ENCODE assay signal across 16 cellular contexts in genomic region chr19:4598712-4599111, GRCh38. TPM values are rescaled to one million over a fixed set of nuclear protein-coding genes. Genes with fewer than 3 reads are reported as not detected.
DNase-seq lines count a peak whose midpoint lies in the region; ATAC-seq, FAIRE-seq and TF ChIP-seq lines count a peak whose summit lies in the region.
"Had no signal": no experiment of that assay in that cellular context is flagged by ENCODE, and none has a peak within 500 bp of the region (broad histone marks: within the 10 kb centered on the region; RNA-seq: fewer than 3 reads in every experiment).

No MANE protein-coding gene starts in this region.

- FAIRE-seq in HepG2 (lab: Jason Lieb, UNC) (no peak), pancreas (lab: Jason Lieb, UNC) (no peak)
- FAIRE-seq: colon, small intestine had no signal

- H3K27ac Mint-ChIP-seq in type B pancreatic cell, result no peak overlapping the region
- H3K27ac Mint-ChIP-seq: T-cell had no signal

- TF ChIP-seq POLR2A in HepG2 (IDR thresholded peaks at IDR 0.05; ENCODE audit: insufficient read depth in 1 of 2, low read depth in 2 of 2, low read length in 2 of 2) (no peak), right lobe of liver (IDR thresholded peaks at IDR 0.05) (no peak)

- H4K20me1 ChIP-seq in HepG2 (ENCODE audit: insufficient read depth, low read length), result no peaks in the 10 kb centered on the region
- no peaks in the 10 kb centered on the region for H4K20me1 ChIP-seq in PC-3 (ENCODE audit: low read length)

- H3K4me3 ChIP-seq in HepG2 (replicated peaks in 1 of 3; ENCODE audit: insufficient read depth in 1 of 3, low read depth in 2 of 3, low read length in 3 of 3) (peak overlapping the region in 2 of 3 experiments; percentile 24 to 66; a peak in 3 of 6 replicates), right lobe of liver (no peak overlapping the region), PC-3 (ENCODE audit: low read length) (peak overlapping the region; percentile 64), pancreas (no peak overlapping the region)

- CTCF ChIA-PET in HepG2 (lab: Yijun Ruan, JAX; ENCODE audit: low intra/inter-chr PET ratio, low total read pairs) (no interaction called here), PC-3 (lab: Charles Lee) (no interaction called here)

- H3K9me3 Mint-ChIP-seq in type B pancreatic cell, result no peaks in the 10 kb centered on the region
- H3K9me3 Mint-ChIP-seq: T-cell had no signal

- no peaks in the 10 kb centered on the region for H3K9me2 ChIP-seq in PC-3 (replicated peaks; ENCODE audit: low read length)

- POLR2A ChIA-PET in HepG2 (lab: Yijun Ruan, JAX) (no interaction called here), PC-3 (lab: Charles Lee; ENCODE audit: unreplicated experiment) (no interaction called here)

- H3K27ac ChIP-seq in HepG2 (ENCODE audit: extremely low read length, insufficient read depth, low read length), result no peak overlapping the region
- no peak overlapping the region for H3K27ac ChIP-seq in right lobe of liver
- H3K27ac ChIP-seq in PC-3 (ENCODE audit: low read length), result no peak overlapping the region
- no peak overlapping the region for H3K27ac ChIP-seq in pancreas

- ATAC-seq in HepG2 (no peak), right lobe of liver (no peak), PC-3 (no peak), pancreas (no peak), GM21723 (IDR thresholded peaks at IDR 0.05; ENCODE audit: unreplicated experiment) (no peak)

- WGBS in HepG2 (ENCODE audit: low lambda C conversion rate), result 20% methylated on average over 10 of the region's 17 CpGs
- WGBS in right lobe of liver (ENCODE audit: insufficient coverage, low coverage, low lambda C conversion rate, missing lambda C conversion rate), result 11% methylated on average over 12 of the region's 17 CpGs
- 9 to 10% methylated on average over 11 to 17 of the region's 17 CpGs for WGBS in pancreas, 2 donors

- peak overlapping the region; percentile 78; the same call in 1 of the 2 replicates for H3K4me2 ChIP-seq in HepG2 (ENCODE audit: low read depth, low read length)
- peak overlapping the region; percentile 93 for H3K4me2 ChIP-seq in PC-3 (ENCODE audit: low read length)

- H3K79me2 ChIP-seq in HepG2 (ENCODE audit: insufficient read depth, low read length), result no peaks in the 10 kb centered on the region
- no peaks in the 10 kb centered on the region for H3K79me2 ChIP-seq in PC-3 (ENCODE audit: low read length)

- no peak for TF ChIP-seq RAD21 in HepG2 (CRISPR knock-in tag; IDR thresholded peaks at IDR 0.05)

- H2AFZ ChIP-seq in HepG2 (ENCODE audit: low read length) (no peak overlapping the region), PC-3 (ENCODE audit: low read length) (peak overlapping the region; percentile 91; the same call in 1 of the 2 replicates)

- no peak for DNase-seq in HepG2 (ENCODE audit: low spot score)
- DNase-seq in right lobe of liver, result no peak
- no peak for DNase-seq in PC-3
- DNase-seq in iPS-NIHi11 (ENCODE audit: low spot score), result peak; percentile 50
- no peak for DNase-seq in type B pancreatic cell (ENCODE audit: extremely low spot score, unreplicated experiment)
- no peak for DNase-seq in pancreas
- no peak for DNase-seq in HK-2 (ENCODE audit: unreplicated experiment)
- DNase-seq: DMS 273 treated with DMSO at 0.1 percent for 48 hours, NCI-H446 treated with DMSO at 0.1 percent for 48 hours, occipital lobe, small intestine had no signal

- TF ChIP-seq EP300 in HepG2 (IDR thresholded peaks at IDR 0.05; ENCODE audit: low read depth in 2 of 2, low read length in 2 of 2) (no peak), HepG2 (CRISPR knock-in tag; IDR thresholded peaks at IDR 0.05; ENCODE audit: borderline replicate concordance) (no peak)

- H3K4me1 Mint-ChIP-seq in type B pancreatic cell (ENCODE audit: unreplicated experiment), result no peaks in the 10 kb centered on the region

- H3F3A ChIP-seq in PC-3 (ENCODE audit: low read length, unreplicated experiment), result no peaks in the 10 kb centered on the region

- H3K4me1 ChIP-seq in HepG2 (ENCODE audit: insufficient read depth, low read length) (peaks cover 32% of the 10 kb centered on the region), right lobe of liver (peaks cover 0 to 3% (median 0%) of the 10 kb centered on the region in 4 donors), PC-3 (ENCODE audit: insufficient read depth, low read length) (peaks cover 4% of the 10 kb centered on the region; the same call in 1 of the 2 replicates), pancreas (no peaks in the 10 kb centered on the region)

- no peaks in the 10 kb centered on the region for H3K9me3 ChIP-seq in HepG2 (ENCODE audit: low read length)
- no peaks in the 10 kb centered on the region for H3K9me3 ChIP-seq in right lobe of liver
- H3K9me3 ChIP-seq in PC-3 (ENCODE audit: low read length), result no peaks in the 10 kb centered on the region
- H3K9me3 ChIP-seq in pancreas, result no peaks in the 10 kb centered on the region

- TF ChIP-seq CTCF in HepG2 (CRISPR knock-in tag; IDR thresholded peaks at IDR 0.05), result no peak
- no peak for TF ChIP-seq CTCF in right lobe of liver (IDR thresholded peaks at IDR 0.05)
- TF ChIP-seq CTCF in PC-3 (conservative IDR thresholded peaks at IDR 0.05; ENCODE audit: low read depth, low read length), result no peak
- no peak for TF ChIP-seq CTCF in type B pancreatic cell (conservative IDR thresholded peaks at IDR 0.05)
- no peak for TF ChIP-seq CTCF in pancreas (IDR thresholded peaks at IDR 0.05)

- in situ Hi-C loops in HepG2 (cut with HindIII; ENCODE audit: extremely low pct_ligation_motif_present, low pct_unique_long_range_greater_than_20kb), result no loop called here

- intact Hi-C loops in HepG2 (cut with micrococcal nuclease; ENCODE audit: unreplicated experiment) (no loop called here), right lobe of liver (cut with DNase I) (no loop called here), PC-3 (cut with micrococcal nuclease) (no loop called here), pancreas (cut with DNase I) (no loop called here)

- H3K27me3 Mint-ChIP-seq in type B pancreatic cell, result peaks cover 18% of the 10 kb centered on the region

- H3K36me3 Mint-ChIP-seq in type B pancreatic cell, result no peaks in the 10 kb centered on the region
- H3K36me3 Mint-ChIP-seq: T-cell had no signal

- BruUV-seq in HepG2 (replicated peaks; lab: Mats Ljungman, UMichigan) (no TSS peak), PC-3 (replicated peaks; lab: Mats Ljungman, UMichigan) (no TSS peak)

- H3K9ac ChIP-seq in HepG2 (ENCODE audit: insufficient read depth, low read depth, low read length) (no peak overlapping the region), PC-3 (ENCODE audit: low read length) (no peak overlapping the region)

- peak overlapping the region; percentile 77 for H3K4me3 Mint-ChIP-seq in type B pancreatic cell

- H3K27me3 ChIP-seq in HepG2 (ENCODE audit: control insufficient read depth in 1 of 2, insufficient read depth in 2 of 2, low read length in 2 of 2), result peaks cover 0 to 7% of the 10 kb centered on the region in 2 experiments; a peak in 2 of 5 replicates
- H3K27me3 ChIP-seq in right lobe of liver, result no peaks in the 10 kb centered on the region
- 0 out of 2 replicates have a peak, but pooled peaks cover 4% of the 10 kb centered on the region for H3K27me3 ChIP-seq in PC-3 (ENCODE audit: low read length)
- H3K27me3 ChIP-seq in pancreas, result peaks cover 0 to 9% (median 1%) of the 10 kb centered on the region in 4 donors

- H3K36me3 ChIP-seq in HepG2 (replicated peaks in 1 of 2; ENCODE audit: control insufficient read depth in 1 of 2, insufficient read depth in 2 of 2, low read length in 2 of 2), result no peaks in the 10 kb centered on the region
- no peaks in the 10 kb centered on the region for H3K36me3 ChIP-seq in right lobe of liver
- H3K36me3 ChIP-seq in PC-3 (ENCODE audit: low read depth, low read length), result no peaks in the 10 kb centered on the region
- H3K36me3 ChIP-seq in pancreas, result no peaks in the 10 kb centered on the region

RNA-seq across cellular contexts. Expression of gene SEMA6B, which starts 39.2 kb away (rescaled TPM):
- 37.0 and 67.1 TPM in 2 replicates for total RNA-seq in HepG2 (2016; rRNA removed; fragmentation: Illumina TruSeq; extraction: Trizol)
- total RNA-seq in HepG2 (2016; cell fraction: cytosol; rRNA removed; fragmentation: Illumina TruSeq; extraction: Trizol; ENCODE audit: low read depth), result 14.3 and 14.5 TPM in 2 replicates
- 29.9 and 68.6 TPM in 2 replicates for total RNA-seq in HepG2 (2016; cell fraction: insoluble cytoplasmic fraction; rRNA removed; fragmentation: Illumina TruSeq; extraction: Trizol)
- 59.5 and 62.2 TPM in 2 replicates for total RNA-seq in HepG2 (2016; cell fraction: membrane; rRNA removed; fragmentation: Illumina TruSeq; extraction: Trizol)
- 51.6 and 59.6 TPM in 2 replicates for total RNA-seq in HepG2 (2016; cell fraction: nucleus; rRNA removed; fragmentation: Illumina TruSeq; extraction: Trizol)
- 45.5 and 56.2 TPM in 2 replicates for polyA plus RNA-seq in HepG2 (2011; rRNA removed)
- 55.1 and 78.1 TPM in 2 replicates for polyA plus RNA-seq in HepG2 (2011; cell fraction: cytosol; rRNA removed)
- polyA plus RNA-seq in HepG2 (2011; cell fraction: nucleus; rRNA removed), result 60.7 and 73.5 TPM in 2 replicates
- polyA plus RNA-seq in HepG2 (2012), result 31.8 and 42.2 TPM in 2 replicates
- polyA plus RNA-seq in HepG2 (2016; cell fraction: cytosol; fragmentation: Illumina TruSeq; extraction: Trizol; ENCODE audit: low read depth), result 17.9 and 18.2 TPM in 2 replicates
- 55.9 and 71.2 TPM in 2 replicates for polyA plus RNA-seq in HepG2 (2016; cell fraction: insoluble cytoplasmic fraction; fragmentation: Illumina TruSeq; extraction: Trizol; ENCODE audit: low read depth)
- polyA plus RNA-seq in HepG2 (2016; cell fraction: membrane; fragmentation: Illumina TruSeq; extraction: Trizol; ENCODE audit: low read depth), result 62.0 and 68.4 TPM in 2 replicates
- polyA plus RNA-seq in HepG2 (2016; cell fraction: nucleus; fragmentation: Illumina TruSeq; extraction: Trizol; ENCODE audit: insufficient read depth, low read depth), result 120 and 123 TPM in 2 replicates
- polyA minus RNA-seq in HepG2 (2011; rRNA and poly(A)+ RNA removed; ENCODE audit: low replicate concordance), result 0.23 and 250 TPM in 2 replicates
- polyA minus RNA-seq in HepG2 (2011; cell fraction: cytosol; rRNA and poly(A)+ RNA removed), result 72.0 and 86.5 TPM in 2 replicates
- polyA minus RNA-seq in HepG2 (2011; cell fraction: nucleus; rRNA and poly(A)+ RNA removed), result 23.2 and 24.5 TPM in 2 replicates
- 1 to 10 TPM; 1.0 to 6.5 (median 2.3) TPM for total RNA-seq in right lobe of liver
- 7.3 and 9.0 TPM in 2 replicates for total RNA-seq in PC-3 (2014; rRNA removed)
- total RNA-seq in type B pancreatic cell (ENCODE audit: low replicate concordance), result 1.7 and 9.5 TPM in 2 replicates
- 1 to 10 TPM; 2.2 to 4.7 (median 2.5) TPM for total RNA-seq in pancreas
- polyA plus RNA-seq in pancreas, result 1 to 10 TPM; 4.4 TPM
- total RNA-seq: epithelial cell of proximal tubule had no signal

RNA-seq across cellular contexts. Expression of gene TNFAIP8L1, which starts 40.6 kb away (rescaled TPM):
- total RNA-seq in HepG2 (2016; rRNA removed; fragmentation: Illumina TruSeq; extraction: Trizol) (18.9 and 21.4 TPM in 2 replicates), right lobe of liver (10 to 100 TPM; 16.6 to 26.4 (median 22.8) TPM), PC-3 (2014; rRNA removed) (8.3 and 12.0 TPM in 2 replicates), type B pancreatic cell (ENCODE audit: low replicate concordance) (4.3 and 8.9 TPM in 2 replicates), pancreas (1 to 10 TPM; 1.2 to 3.3 (median 1.6) TPM)
- 5.7 and 6.2 TPM in 2 replicates for total RNA-seq in HepG2 (2016; cell fraction: cytosol; rRNA removed; fragmentation: Illumina TruSeq; extraction: Trizol; ENCODE audit: low read depth)
- 15.8 and 20.8 TPM in 2 replicates for total RNA-seq in HepG2 (2016; cell fraction: insoluble cytoplasmic fraction; rRNA removed; fragmentation: Illumina TruSeq; extraction: Trizol)
- 17.1 and 17.6 TPM in 2 replicates for total RNA-seq in HepG2 (2016; cell fraction: membrane; rRNA removed; fragmentation: Illumina TruSeq; extraction: Trizol)
- total RNA-seq in HepG2 (2016; cell fraction: nucleus; rRNA removed; fragmentation: Illumina TruSeq; extraction: Trizol), result 9.7 and 12.6 TPM in 2 replicates
- polyA plus RNA-seq in HepG2 (2011; rRNA removed) (13.4 and 14.2 TPM in 2 replicates), pancreas (1 to 10 TPM; 3.5 to 3.6 TPM)
- polyA plus RNA-seq in HepG2 (2011; cell fraction: cytosol; rRNA removed), result 16.1 and 16.8 TPM in 2 replicates
- 7.6 and 8.4 TPM in 2 replicates for polyA plus RNA-seq in HepG2 (2011; cell fraction: nucleus; rRNA removed)
- polyA plus RNA-seq in HepG2 (2012), result 11.6 and 15.1 TPM in 2 replicates
- 5.3 and 5.7 TPM in 2 replicates for polyA plus RNA-seq in HepG2 (2016; cell fraction: cytosol; fragmentation: Illumina TruSeq; extraction: Trizol; ENCODE audit: low read depth)
- polyA plus RNA-seq in HepG2 (2016; cell fraction: insoluble cytoplasmic fraction; fragmentation: Illumina TruSeq; extraction: Trizol; ENCODE audit: low read depth), result 20.0 and 23.7 TPM in 2 replicates
- polyA plus RNA-seq in HepG2 (2016; cell fraction: membrane; fragmentation: Illumina TruSeq; extraction: Trizol; ENCODE audit: low read depth), result 13.6 and 14.4 TPM in 2 replicates
- 15.4 and 17.2 TPM in 2 replicates for polyA plus RNA-seq in HepG2 (2016; cell fraction: nucleus; fragmentation: Illumina TruSeq; extraction: Trizol; ENCODE audit: insufficient read depth, low read depth)
- 2.7 and 20.5 TPM in 2 replicates for polyA minus RNA-seq in HepG2 (2011; rRNA and poly(A)+ RNA removed; ENCODE audit: low replicate concordance)
- 10.1 and 10.4 TPM in 2 replicates for polyA minus RNA-seq in HepG2 (2011; cell fraction: cytosol; rRNA and poly(A)+ RNA removed)
- 8.8 and 9.0 TPM in 2 replicates for polyA minus RNA-seq in HepG2 (2011; cell fraction: nucleus; rRNA and poly(A)+ RNA removed)

RNA-seq across cellular contexts. Expression of gene LRG1, which starts 58.9 kb away (rescaled TPM):
- total RNA-seq in HepG2 (2016; rRNA removed; fragmentation: Illumina TruSeq; extraction: Trizol) (7.1 and 12.0 TPM in 2 replicates), right lobe of liver (1,000 to 10,000 TPM in 2 of 6 experiments, 100 to 1,000 TPM in 4; 331 to 1,334 (median 524) TPM), PC-3 (2014; rRNA removed) (0.23 and 0.51 TPM in 2 replicates), type B pancreatic cell (ENCODE audit: low replicate concordance) (0.21 and 1.2 TPM in 2 replicates), pancreas (10 to 100 TPM in 5 of 6 donors, 1 to 10 TPM in 1; 7.9 to 53.6 (median 14.8) TPM)
- total RNA-seq in HepG2 (2016; cell fraction: cytosol; rRNA removed; fragmentation: Illumina TruSeq; extraction: Trizol; ENCODE audit: low read depth), result 2.0 and 2.2 TPM in 2 replicates
- total RNA-seq in HepG2 (2016; cell fraction: insoluble cytoplasmic fraction; rRNA removed; fragmentation: Illumina TruSeq; extraction: Trizol), result 5.8 and 13.0 TPM in 2 replicates
- total RNA-seq in HepG2 (2016; cell fraction: membrane; rRNA removed; fragmentation: Illumina TruSeq; extraction: Trizol), result 4.2 and 4.7 TPM in 2 replicates
- total RNA-seq in HepG2 (2016; cell fraction: nucleus; rRNA removed; fragmentation: Illumina TruSeq; extraction: Trizol), result 10.2 and 12.3 TPM in 2 replicates
- polyA plus RNA-seq in HepG2 (2011; rRNA removed) (39.3 and 48.9 TPM in 2 replicates), pancreas (10 to 100 TPM; 22.1 to 36.4 TPM)
- polyA plus RNA-seq in HepG2 (2011; cell fraction: cytosol; rRNA removed), result 33.3 and 38.7 TPM in 2 replicates
- 12.1 and 16.5 TPM in 2 replicates for polyA plus RNA-seq in HepG2 (2011; cell fraction: nucleus; rRNA removed)
- polyA plus RNA-seq in HepG2 (2012), result 8.4 and 14.3 TPM in 2 replicates
- 2.4 and 2.6 TPM in 2 replicates for polyA plus RNA-seq in HepG2 (2016; cell fraction: cytosol; fragmentation: Illumina TruSeq; extraction: Trizol; ENCODE audit: low read depth)
- polyA plus RNA-seq in HepG2 (2016; cell fraction: insoluble cytoplasmic fraction; fragmentation: Illumina TruSeq; extraction: Trizol; ENCODE audit: low read depth), result 6.6 and 8.6 TPM in 2 replicates
- 4.2 and 4.9 TPM in 2 replicates for polyA plus RNA-seq in HepG2 (2016; cell fraction: membrane; fragmentation: Illumina TruSeq; extraction: Trizol; ENCODE audit: low read depth)
- 20.0 and 22.9 TPM in 2 replicates for polyA plus RNA-seq in HepG2 (2016; cell fraction: nucleus; fragmentation: Illumina TruSeq; extraction: Trizol; ENCODE audit: insufficient read depth, low read depth)
- polyA minus RNA-seq in HepG2 (2011; rRNA and poly(A)+ RNA removed; ENCODE audit: low replicate concordance), result 0.77 and 28.9 TPM in 2 replicates
- polyA minus RNA-seq in HepG2 (2011; cell fraction: cytosol; rRNA and poly(A)+ RNA removed), result 12.1 and 23.5 TPM in 2 replicates
- polyA minus RNA-seq in HepG2 (2011; cell fraction: nucleus; rRNA and poly(A)+ RNA removed), result 3.2 and 5.6 TPM in 2 replicates
- total RNA-seq: HT1080, occipital lobe had no signal

Comparison
In these comparisons a context has a peak if more than half of its experiments do, and no peak if none do; other contexts are left out.
1. H3K4me3 ChIP-seq: peak in HepG2 (2 of 3) and PC-3 (single experiment); none in right lobe of liver (0 of 3) and pancreas (0 of 4).
2. RNA of gene LRG1, which starts 58.9 kb away (total RNA-seq): 331 to 1,334 TPM in right lobe of liver; 7.9 to 53.6 TPM in pancreas, 2.0 to 13.0 TPM in HepG2, 0.21 to 1.2 TPM in type B pancreatic cell and 0.23 to 0.51 TPM in PC-3; every median in the first group is over 4 times any median in the second.